In genomic region chr4:153483432-153484418, GRCh38 we compare ENCODE assay signal across 10 cellular contexts. TPM values are rescaled to one million over a fixed set of nuclear protein-coding genes. Genes with fewer than 3 reads are reported as not detected.
DNase-seq lines count a peak whose midpoint lies in the region; ATAC-seq, FAIRE-seq and TF ChIP-seq lines count a peak whose summit lies in the region.
"Had no signal": no experiment of that assay in that cellular context is flagged by ENCODE, and none has a peak within 500 bp of the region (broad histone marks: within the 10 kb centered on the region; RNA-seq: fewer than 3 reads in every experiment).

No MANE protein-coding gene starts in this region.

- H3K4me1 ChIP-seq in esophagus (ENCODE audit: control insufficient read depth in 2 of 2, insufficient read depth in 2 of 2, low read length in 1 of 2): peaks cover 12 to 19% of the 10 kb centered on the region in 2 donors

- no peaks in the 10 kb centered on the region; the same call in 1 of the 2 replicates for H3K36me3 ChIP-seq in GM06990 (ENCODE audit: control insufficient read depth, insufficient read depth, low read length)
- H3K36me3 ChIP-seq in esophagus (ENCODE audit: control insufficient read depth in 2 of 2, insufficient read depth in 2 of 2, low read length in 1 of 2): peaks cover 0 to 3% of the 10 kb centered on the region in 2 donors

- H3K27ac ChIP-seq in esophagus (ENCODE audit: low read depth in 2 of 2, low read length in 1 of 2): peak overlapping the region; percentile 38 to 52
- H3K27ac ChIP-seq: GM23248 had no signal

- no peak for TF ChIP-seq POLR2A in H54 (IDR thresholded peaks at IDR 0.05; ENCODE audit: low read depth, low read length)

- no peak for FAIRE-seq in frontal cortex (lab: Jason Lieb, UNC)
- no peak for FAIRE-seq in H54 (lab: Jason Lieb, UNC)

- WGBS in esophagus, 2 donors: 63 to 69% methylated on average over 10 of the region's 10 CpGs

- H3K4me3 ChIP-seq in GM06990 (replicated peaks; ENCODE audit: low read depth, low read length): peak overlapping the region; percentile 15
- no peak overlapping the region for H3K4me3 ChIP-seq in esophagus (ENCODE audit: low read depth in 1 of 2, low read length in 2 of 2)
- no peak overlapping the region for H3K4me3 ChIP-seq in retinal pigment epithelial cell (ENCODE audit: low read length)
- H3K4me3 ChIP-seq: GM23248 had no signal

- DNase-seq in GM06990 (ENCODE audit: extremely low read depth, insufficient read length) (no peak), NCI-H69 (lab: John Stamatoyannopoulos, UW) (peak; percentile 51), retinal pigment epithelial cell (ENCODE audit: low read depth) (peak; percentile 44), frontal cortex (ENCODE audit: low spot score in 2 of 2) (no peak), H54 (ENCODE audit: insufficient read length, low spot score) (no peak)
- DNase-seq: GM23248, NCI-H82 had no signal

- ATAC-seq in GM19324 (IDR thresholded peaks at IDR 0.05; ENCODE audit: low FRiP score, unreplicated experiment): no peak
- no peak for ATAC-seq in HG03139 (IDR thresholded peaks at IDR 0.05; ENCODE audit: unreplicated experiment)

- no peaks in the 10 kb centered on the region for H3K9me3 ChIP-seq in esophagus (ENCODE audit: control insufficient read depth in 2 of 2, insufficient read depth in 1 of 2, low read depth in 1 of 2, low read length in 1 of 2)

- TF ChIP-seq CTCF in GM06990 (IDR thresholded peaks at IDR 0.05; ENCODE audit: insufficient read depth, low read length, poor library complexity, severe bottlenecking) (no peak), retinal pigment epithelial cell (conservative IDR thresholded peaks at IDR 0.05; ENCODE audit: low read depth, low read length) (no peak)

- no peaks in the 10 kb centered on the region for H3K27me3 ChIP-seq in GM06990 (replicated peaks; ENCODE audit: control insufficient read depth, insufficient read depth, low read length)
- no peaks in the 10 kb centered on the region for H3K27me3 ChIP-seq in esophagus (ENCODE audit: control insufficient read depth in 1 of 2, insufficient read depth in 2 of 2, low read length in 2 of 2)

RNA-seq across cellular contexts. Expression of gene TMEM131L, which starts 17.6 kb away (rescaled TPM):
- 1 to 10 TPM; 3.4 to 4.0 TPM for polyA plus RNA-seq in esophagus
- total RNA-seq in frontal cortex: 42.4 TPM

Comparison
In these comparisons a context has a peak if more than half of its experiments do, and no peak if none do; other contexts are left out.
1. DNase-seq: peak in NCI-H69 (single experiment) and retinal pigment epithelial cell (single experiment); none in GM06990 (single experiment), frontal cortex (0 of 2) and H54 (single experiment).